8 cellular contexts compared by ENCODE assay signal in the genomic region with DNA sequence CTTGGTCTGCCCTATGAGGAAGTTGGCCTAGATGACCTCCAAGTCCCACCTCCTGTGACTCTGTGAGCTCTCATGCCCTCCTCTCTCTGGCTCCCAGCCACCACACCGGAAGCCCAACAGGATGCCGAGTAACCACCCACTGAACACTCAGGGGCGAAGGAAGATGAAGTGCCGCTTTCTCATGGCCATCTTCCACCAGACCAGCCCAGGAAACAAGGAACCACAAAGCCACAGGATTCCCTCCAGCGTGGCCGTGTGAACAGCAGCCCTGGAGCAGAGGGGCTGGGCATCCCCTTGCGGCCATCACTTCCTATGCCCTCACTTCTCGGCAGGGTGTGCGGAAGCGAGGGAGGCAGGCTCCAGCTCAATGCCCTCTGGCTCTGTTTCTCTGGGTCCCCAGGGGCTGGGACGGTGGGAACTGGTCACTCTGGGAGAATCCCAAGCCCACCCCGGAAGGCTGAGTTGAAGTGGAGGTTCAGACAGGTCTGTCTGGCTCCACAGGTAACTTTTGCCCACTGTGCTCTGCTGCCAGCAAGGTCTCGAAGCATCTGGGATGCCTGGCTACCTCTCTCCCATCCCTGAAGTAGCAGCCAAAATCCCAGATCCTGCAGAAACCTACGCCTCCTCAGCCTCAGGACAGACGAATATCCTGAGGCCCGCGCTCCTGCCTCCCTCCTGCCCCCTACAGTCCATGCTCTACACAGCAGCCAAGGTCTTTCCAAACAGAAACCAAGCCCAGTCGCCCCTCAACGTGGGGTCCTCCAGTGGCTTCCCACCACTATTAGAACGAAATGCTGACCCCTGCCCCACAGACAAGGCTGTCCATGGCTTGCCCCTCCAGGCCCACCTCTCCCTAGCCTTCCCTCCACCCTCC. TPM values are rescaled to one million over a fixed set of nuclear protein-coding genes. Genes with fewer than 3 reads are reported as not detected.
DNase-seq lines count a peak whose midpoint lies in the region; ATAC-seq and TF ChIP-seq lines count a peak whose summit lies in the region.

No MANE protein-coding gene starts in this region.

- no peaks in the 10 kb centered on the region for H3K27me3 ChIP-seq in lower lobe of right lung (ENCODE audit: low read depth)

- H3K36me3 Mint-ChIP-seq in chondrocyte (ENCODE audit: low read depth) = no peaks in the 10 kb centered on the region

- H3K4me3 Mint-ChIP-seq in chondrocyte (ENCODE audit: unreplicated experiment) = peak overlapping the region; percentile 56

- intact Hi-C loops in lower lobe of right lung (cut with DNase I) = no loop called here

- no peaks in the 10 kb centered on the region for H3K27me3 Mint-ChIP-seq in chondrocyte (ENCODE audit: low read depth)

- no peaks in the 10 kb centered on the region for H3K36me3 ChIP-seq in lower lobe of right lung

- peak overlapping the region; percentile 42 for H3K4me3 ChIP-seq in lower lobe of right lung

- H3K4me1 Mint-ChIP-seq in chondrocyte (ENCODE audit: low read depth) = peaks cover 79% of the 10 kb centered on the region

- peak; percentile 99 for DNase-seq in GF-D8 (lab: John Stamatoyannopoulos, UW)
- DNase-seq in H4 (ENCODE audit: low spot score) = peak; percentile 96
- peak; percentile 100 for DNase-seq in M059J (ENCODE audit: low read depth)
- peak; percentile 60 for DNase-seq in activated CD4-positive, alpha-beta T cell treated with anti-CD3 and anti-CD28 coated beads for 1 hour
- no peak for DNase-seq in chondrocyte (ENCODE audit: low spot score)
- peak; percentile 86 for DNase-seq in lower lobe of right lung
- peak; percentile 47 for DNase-seq in stimulated activated CD8-positive, alpha-beta memory T cell treated with anti-CD3 and anti-CD28 coated beads, Interleukin-12 subunit alpha, Interleukin-12 subunit beta, amount 100 ng/mL, for 24 hours (ENCODE audit: extremely low read depth)
- DNase-seq in NCI-H2107 (lab: John Stamatoyannopoulos, UW) = no peak

- peak overlapping the region; percentile 96 for H3K27ac Mint-ChIP-seq in chondrocyte (ENCODE audit: unreplicated experiment)

- peak; percentile 70 to 75 for ATAC-seq in lower lobe of right lung

- peak overlapping the region; percentile 78 for H3K27ac ChIP-seq in lower lobe of right lung

- H3K9me3 ChIP-seq in lower lobe of right lung = no peaks in the 10 kb centered on the region

- TF ChIP-seq CTCF in chondrocyte (IDR thresholded peaks at IDR 0.05) (peak; percentile 90), lower lobe of right lung (IDR thresholded peaks at IDR 0.05) (peak; percentile 72)

- H3K9me3 Mint-ChIP-seq in chondrocyte (ENCODE audit: low read depth) = no peaks in the 10 kb centered on the region

- H3K4me1 ChIP-seq in lower lobe of right lung = peaks cover 89% of the 10 kb centered on the region

RNA-seq across cellular contexts. Expression of a gene that starts 44.2 kb away (rescaled TPM):
- 55.2 and 64.7 TPM in 2 replicates for total RNA-seq in H4 (2014; rRNA removed; shearing (Covaris generic))
- 88.5 and 125 TPM in 2 replicates for total RNA-seq in M059J (2014; rRNA removed; shearing (Covaris generic))
- total RNA-seq in chondrocyte (83.7 to 99.2 TPM (median 98.5 TPM) in 3 replicates), lower lobe of right lung (90.9 TPM)

Comparison
In these comparisons a context has a peak if more than half of its experiments do, and no peak if none do; other contexts are left out.
1. DNase-seq: peak in GF-D8 (single experiment), H4 (single experiment), M059J (single experiment), activated CD4-positive, alpha-beta T cell treated with anti-CD3 and anti-CD28 coated beads for 1 hour (single experiment), lower lobe of right lung (single experiment) and stimulated activated CD8-positive, alpha-beta memory T cell treated with anti-CD3 and anti-CD28 coated beads, Interleukin-12 subunit alpha, Interleukin-12 subunit beta, amount 100 ng/mL, for 24 hours (single experiment); none in chondrocyte (single experiment) and NCI-H2107 (single experiment).